In the genomic region with DNA sequence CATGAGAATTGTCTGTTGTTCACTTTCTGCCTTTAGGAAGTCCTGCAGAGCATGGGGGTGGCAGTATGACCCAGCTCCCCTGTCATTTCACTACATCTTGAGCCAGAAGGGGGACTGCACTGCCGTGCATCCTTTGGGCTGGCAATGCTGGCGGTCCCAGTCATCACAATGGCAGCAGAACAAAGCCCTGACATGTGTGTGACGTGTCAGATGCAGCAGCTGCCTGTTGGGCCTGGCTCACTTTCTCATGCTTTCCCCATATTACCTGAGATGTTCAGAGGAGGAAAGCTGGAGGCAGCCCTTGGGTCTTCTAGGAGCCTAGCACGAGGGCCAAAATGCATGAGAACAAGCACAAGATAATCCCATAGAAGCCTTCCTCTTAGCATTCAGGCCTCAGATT, we compare ENCODE assay signal across 26 cellular contexts. TPM values are rescaled to one million over a fixed set of nuclear protein-coding genes. Genes with fewer than 3 reads are reported as not detected.
DNase-seq lines count a peak whose midpoint lies in the region; ATAC-seq and TF ChIP-seq lines count a peak whose summit lies in the region.
"Had no signal": no experiment of that assay in that cellular context is flagged by ENCODE, and none has a peak within 500 bp of the region (broad histone marks: within the 10 kb centered on the region; RNA-seq: fewer than 3 reads in every experiment).

No MANE protein-coding gene starts in this region.

- H3K27ac ChIP-seq in endodermal cell (ENCODE audit: low read depth, low read length) (peak overlapping the region; percentile 26), H9 (ENCODE audit: insufficient read length, low read depth, low read length) (no peak overlapping the region)
- H3K27ac ChIP-seq: BLaER1 had no signal

- H3K4me3 Mint-ChIP-seq in chondrocyte (ENCODE audit: unreplicated experiment) (no peak overlapping the region), endodermal cell (no peak overlapping the region), neural crest cell (no peak overlapping the region), H9 (no peak overlapping the region)
- H3K4me3 Mint-ChIP-seq: CD14-positive monocyte; CD4-positive, alpha-beta memory T cell; CD4-positive, CD25-positive, alpha-beta regulatory T cell; CD8-positive, alpha-beta memory T cell had no signal

- no peak overlapping the region for H2BK5ac ChIP-seq in H9 (ENCODE audit: insufficient read length, low read length)

- H3K14ac ChIP-seq in H9 (ENCODE audit: insufficient read depth, low read length): no peak overlapping the region

- H3K36me3 Mint-ChIP-seq in chondrocyte (ENCODE audit: low read depth) (no peaks in the 10 kb centered on the region), endodermal cell (ENCODE audit: low read depth) (no peaks in the 10 kb centered on the region), neural crest cell (ENCODE audit: low read depth) (no peaks in the 10 kb centered on the region), H9 (ENCODE audit: insufficient read depth in 1 of 3, low read depth in 3 of 3) (no peaks in the 10 kb centered on the region; a peak in 1 of 7 replicates)

- H2BK120ac ChIP-seq in H9 (ENCODE audit: low read depth, low read length, poor library complexity, severe bottlenecking): no peak overlapping the region

- H3K27me3 ChIP-seq in endodermal cell (ENCODE audit: control insufficient read depth, insufficient read depth, low read length, poor library complexity, severe bottlenecking) (no peaks in the 10 kb centered on the region), H9 (ENCODE audit: insufficient read depth, low read length) (no peaks in the 10 kb centered on the region)
- H3K27me3 ChIP-seq: BE2C, BLaER1 had no signal

- H2BK12ac ChIP-seq in H9 (ENCODE audit: insufficient read length, low read depth, low read length): no peak overlapping the region

- H3K9me3 ChIP-seq in endodermal cell (ENCODE audit: control insufficient read depth, low read length) (no peaks in the 10 kb centered on the region), H9 (ENCODE audit: control insufficient read depth, low read depth, low read length) (no peaks in the 10 kb centered on the region)
- H3K9me3 ChIP-seq: BE2C, BLaER1 had no signal

- no peak overlapping the region for H2AFZ ChIP-seq in H9 (ENCODE audit: low read length)

- H3K36me3 ChIP-seq in endodermal cell (ENCODE audit: control insufficient read depth, insufficient read depth, low read length): no peaks in the 10 kb centered on the region
- H3K36me3 ChIP-seq: BE2C had no signal

- H3K4ac ChIP-seq in H9 (ENCODE audit: low read depth, low read length): no peak overlapping the region

- H4K8ac ChIP-seq in H9 (replicated peaks; ENCODE audit: insufficient read length, low read depth, low read length): no peak overlapping the region

- TF ChIP-seq CTCF in chondrocyte (IDR thresholded peaks at IDR 0.05) (no peak), endodermal cell (conservative IDR thresholded peaks at IDR 0.05) (no peak), neural crest cell (conservative IDR thresholded peaks at IDR 0.05) (no peak), H9 (conservative IDR thresholded peaks at IDR 0.05) (no peak)

- no peak overlapping the region for H4K91ac ChIP-seq in H9 (ENCODE audit: insufficient read length, low read depth, low read length)

- H3K23ac ChIP-seq in H9 (ENCODE audit: insufficient read length, low read depth, low read length): no peak overlapping the region

- no peaks in the 10 kb centered on the region for H4K20me1 ChIP-seq in H9 (ENCODE audit: control insufficient read depth, insufficient read depth, insufficient read length)

- no peak overlapping the region for H3K18ac ChIP-seq in H9 (ENCODE audit: insufficient read length, low read depth, low read length)

- H2BK20ac ChIP-seq in H9 (ENCODE audit: low read depth, low read length, poor library complexity, severe bottlenecking): no peak overlapping the region

- WGBS in endodermal cell (ENCODE audit: insufficient coverage in 1 of 2, insufficient read length in 1 of 2), 2 experiments: 50 to 89% methylated on average over 2 to 4 of the region's 4 CpGs
- WGBS in H9 (ENCODE audit: extremely low coverage, insufficient read length, low lambda C conversion rate): no CpG with 5 or more reads among the region's 4 CpGs

- no peaks in the 10 kb centered on the region for H3K79me1 ChIP-seq in H9 (ENCODE audit: insufficient read depth, low read depth, low read length, poor library complexity, severe bottlenecking)

- H3K9ac ChIP-seq in endodermal cell (ENCODE audit: extremely low read depth, low read length, poor library complexity, severe bottlenecking) (no peak overlapping the region), H9 (ENCODE audit: extremely low read depth, insufficient read length, low read length) (no peak overlapping the region)
- H3K9ac ChIP-seq: BLaER1 had no signal

- H3K23me2 ChIP-seq in H9 (ENCODE audit: insufficient read length, low read depth, low read length, poor library complexity, severe bottlenecking): no peaks in the 10 kb centered on the region

- intact Hi-C loops in posterior vena cava (cut with DNase I): no loop called here

- no peak for ATAC-seq in GM21717 (IDR thresholded peaks at IDR 0.05; ENCODE audit: unreplicated experiment)
- ATAC-seq: GM12878 had no signal

- H3K9me3 Mint-ChIP-seq in chondrocyte (ENCODE audit: low read depth) (no peaks in the 10 kb centered on the region), endodermal cell (no peaks in the 10 kb centered on the region), neural crest cell (no peaks in the 10 kb centered on the region), H9 (no peaks in the 10 kb centered on the region; a peak in 1 of 5 replicates)
- H3K9me3 Mint-ChIP-seq: CD4-positive, alpha-beta memory T cell; CD4-positive, CD25-positive, alpha-beta regulatory T cell; CD8-positive, alpha-beta memory T cell had no signal

- no peak overlapping the region for H2AK5ac ChIP-seq in H9 (ENCODE audit: insufficient read length, low read length)

- no peak overlapping the region for H4K5ac ChIP-seq in H9 (ENCODE audit: insufficient read length, low read depth, low read length)

- H3K4me1 Mint-ChIP-seq in chondrocyte (ENCODE audit: low read depth) (no peaks in the 10 kb centered on the region), endodermal cell (peaks cover 4% of the 10 kb centered on the region), neural crest cell (peaks cover 7% of the 10 kb centered on the region), H9 (peaks cover 7 to 8% of the 10 kb centered on the region in 2 experiments; a peak in 3 of 4 replicates)
- H3K4me1 Mint-ChIP-seq: CD14-positive monocyte; CD4-positive, alpha-beta memory T cell; CD4-positive, CD25-positive, alpha-beta regulatory T cell; CD8-positive, alpha-beta memory T cell had no signal

- H3K4me3 ChIP-seq in endodermal cell (ENCODE audit: low read length): no peak overlapping the region
- H3K4me3 ChIP-seq: BLaER1, GM12878 had no signal

- H3K27ac Mint-ChIP-seq in chondrocyte (ENCODE audit: unreplicated experiment) (no peak overlapping the region), endodermal cell (no peak overlapping the region), neural crest cell (ENCODE audit: unreplicated experiment) (peak overlapping the region; percentile 50), H9 (no peak overlapping the region)
- H3K27ac Mint-ChIP-seq: CD4-positive, CD25-positive, alpha-beta regulatory T cell; CD8-positive, alpha-beta memory T cell had no signal

- H3K79me2 ChIP-seq in H9 (ENCODE audit: insufficient read depth, low read length): no peaks in the 10 kb centered on the region

- peak; percentile 22 for DNase-seq in chondrocyte (ENCODE audit: low spot score)
- no peak for DNase-seq in endodermal cell
- DNase-seq in neural crest cell (ENCODE audit: low read depth, low spot score): no peak
- peak; percentile 55 for DNase-seq in retina
- no peak for DNase-seq in posterior vena cava (ENCODE audit: low spot score)
- DNase-seq in H9: no peak
- no peak for DNase-seq in stimulated activated CD4-positive, alpha-beta T cell treated with anti-CD3 and anti-CD28 coated beads, Interleukin-4, amount 100 ng/mL, for 1 hour
- DNase-seq: 8988T; ACHN; BE2C; C1 segment of cervical spinal cord; CD4-positive, alpha-beta memory T cell; CD4-positive, CD25-positive, alpha-beta regulatory T cell; CD8-positive, alpha-beta memory T cell; COR-L47; DMS 273 treated with DMSO at 0.1 percent for 48 hours; DMS153; DMS53; DMS79; DND-41; EL; GDM1 had no signal

- H3K27me3 Mint-ChIP-seq in chondrocyte (ENCODE audit: low read depth) (no peaks in the 10 kb centered on the region), endodermal cell (ENCODE audit: insufficient read depth) (peaks cover 11% of the 10 kb centered on the region), neural crest cell (ENCODE audit: low read depth) (peaks cover 5% of the 10 kb centered on the region), H9 (ENCODE audit: low read depth) (peaks cover 8% of the 10 kb centered on the region)
- H3K27me3 Mint-ChIP-seq: CD4-positive, alpha-beta memory T cell; CD8-positive, alpha-beta memory T cell had no signal

- H3T11ph ChIP-seq in H9 (ENCODE audit: low read length): no peak overlapping the region

- no peak overlapping the region for H3K56ac ChIP-seq in H9 (ENCODE audit: insufficient read length, low read depth, low read length)

- H3K4me2 ChIP-seq in H9 (ENCODE audit: insufficient read depth, insufficient read length, low read length): no peak overlapping the region
- H3K4me2 ChIP-seq: BLaER1 had no signal

- no peak overlapping the region for H2BK15ac ChIP-seq in H9 (ENCODE audit: low read depth, low read length)

- H3K4me1 ChIP-seq in endodermal cell (ENCODE audit: control insufficient read depth, insufficient read depth, low read length) (no peaks in the 10 kb centered on the region), H9 (ENCODE audit: insufficient read depth, low read length) (no peaks in the 10 kb centered on the region)
- H3K4me1 ChIP-seq: BE2C had no signal

RNA-seq across cellular contexts. Expression of a gene that starts 6.3 kb away (rescaled TPM):
- total RNA-seq in chondrocyte (2.1 to 3.1 TPM (median 2.1 TPM) in 3 replicates), endodermal cell (10 to 100 TPM in 1 of 2 donors, 1 to 10 TPM in 1; 9.7 to 13.6 TPM), neural crest cell (35.2 and 36.5 TPM in 2 replicates), posterior vena cava (1 to 10 TPM; 2.2 to 4.4 TPM), H9 (2021) (6.2 and 7.3 TPM in 2 replicates)
- polyA plus RNA-seq in endodermal cell (2013, experiment 1 of 2): 64.2 TPM
- 65.0 TPM for polyA plus RNA-seq in endodermal cell (2013, experiment 2 of 2)

RNA-seq across cellular contexts. Expression of a gene that starts 46.6 kb away (rescaled TPM):
- total RNA-seq in chondrocyte (33.5 to 39.9 TPM (median 33.9 TPM) in 3 replicates), endodermal cell (10 to 100 TPM; 55.1 to 70.5 TPM), neural crest cell (52.0 and 57.0 TPM in 2 replicates), posterior vena cava (10 to 100 TPM; 27.4 to 30.7 TPM), H9 (2021) (48.9 and 51.9 TPM in 2 replicates)
- polyA plus RNA-seq in endodermal cell (2013, experiment 1 of 2): 48.4 TPM
- polyA plus RNA-seq in endodermal cell (2013, experiment 2 of 2): 40.6 TPM

Comparison
In these comparisons a context has a peak if more than half of its experiments do, and no peak if none do; other contexts are left out.
1. DNase-seq: peak in chondrocyte (single experiment) and retina (single experiment); none in endodermal cell (single experiment), neural crest cell (single experiment), posterior vena cava (single experiment), H9 (single experiment) and stimulated activated CD4-positive, alpha-beta T cell treated with anti-CD3 and anti-CD28 coated beads, Interleukin-4, amount 100 ng/mL, for 1 hour (single experiment).